Comparison of ENCODE assay signal across 20 cellular contexts in the genomic region with DNA sequence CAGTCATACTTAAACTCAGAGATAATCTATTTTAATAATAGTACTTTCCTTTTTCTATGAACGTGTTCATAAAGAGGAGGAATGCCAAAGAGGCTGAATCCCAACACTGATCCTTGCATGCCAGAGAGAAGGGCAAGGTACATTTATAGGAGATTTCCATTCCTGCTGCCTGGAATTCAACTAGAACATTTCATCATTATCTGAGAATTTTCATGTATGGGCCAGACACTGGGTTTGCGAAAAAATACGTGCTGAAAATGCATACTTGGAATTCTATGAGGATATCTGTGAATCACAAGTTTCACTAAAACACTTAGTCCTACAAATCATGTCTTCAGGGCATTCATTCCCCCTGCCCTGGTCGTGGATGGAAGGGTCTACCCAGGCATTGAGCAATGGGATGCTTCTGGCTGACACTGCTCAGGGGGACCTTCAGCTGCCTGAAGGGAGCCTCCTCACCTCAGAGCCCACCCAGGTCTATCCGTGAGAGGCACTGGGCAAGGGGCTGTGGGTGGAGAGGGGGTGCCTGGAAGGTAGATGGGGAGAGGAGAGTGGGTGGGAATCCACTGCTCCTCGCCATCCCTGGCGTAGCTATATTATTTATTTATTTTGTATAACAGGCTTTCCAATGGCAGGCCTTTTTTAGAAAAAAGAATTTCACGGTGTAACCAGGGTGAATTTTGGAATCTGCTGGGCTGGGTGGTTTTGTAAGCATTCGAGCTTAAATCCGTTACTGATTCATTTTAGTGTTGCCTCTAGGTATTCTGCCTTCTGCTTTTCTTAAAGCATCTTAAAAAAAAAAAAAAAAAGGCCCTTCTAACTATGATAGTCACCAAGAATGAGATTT.
DNase-seq lines count a peak whose midpoint lies in the region; TF ChIP-seq lines count a peak whose summit lies in the region.
"Had no signal": no experiment of that assay in that cellular context is flagged by ENCODE, and none has a peak within 500 bp of the region (broad histone marks: within the 10 kb centered on the region; RNA-seq: fewer than 3 reads in every experiment).

No MANE protein-coding gene starts in this region.

- peak overlapping the region; percentile 10 for H2AFZ ChIP-seq in parathyroid adenoma

- TF ChIP-seq CTCF in parathyroid adenoma (IDR thresholded peaks at IDR 0.05) = no peak

- H3K4me2 ChIP-seq in parathyroid adenoma (ENCODE audit: low read length) = no peak overlapping the region

- DNase-seq in GM03348 (ENCODE audit: low spot score) (peak; percentile 51), adipocyte (ENCODE audit: low read depth) (peak; percentile 67), glomerular visceral epithelial cell (ENCODE audit: extremely low spot score) (peak; percentile 47), AG08396 (ENCODE audit: low spot score) (no peak), nucleus accumbens (lab: John Stamatoyannopoulos, UW) (no peak), NCI-H1694 treated with DMSO at 0.1 percent for 48 hours (lab: John Stamatoyannopoulos, UW) (no peak), OCI-M2 (lab: John Stamatoyannopoulos, UW; ENCODE audit: unreplicated experiment) (no peak)
- DNase-seq: ACHN; activated CD4-positive, alpha-beta memory T cell treated with anti-CD3 and anti-CD28 coated beads, Interleukin-2, amount 10 ng/mL, durations not matched to agents 7 days and 5 days; activated naive CD4-positive, alpha-beta T cell treated with anti-CD3 and anti-CD28 coated beads, Interleukin-2, amount 10 ng/mL, durations not matched to agents 7 days and 5 days; activated T-cell treated with anti-CD3 and anti-CD28 coated beads, Interleukin-2, amount 50 U/mL, for 1 hour; CD4-positive, alpha-beta T cell; DND-41; esophagus squamous epithelium; heart left ventricle; immature natural killer cell; naive thymus-derived CD8-positive, alpha-beta T cell; NCI-H187; stimulated activated naive CD4-positive, alpha-beta T cell treated with Interleukin-2 at 50 U/mL for 16 hours had no signal

- H3K79me2 ChIP-seq in parathyroid adenoma = no peaks in the 10 kb centered on the region

- H3K4me1 ChIP-seq in adipocyte (ENCODE audit: control insufficient read depth, insufficient read depth, low read length) = peaks cover 48% of the 10 kb centered on the region
- H3K4me1 ChIP-seq in parathyroid adenoma = peaks cover 84% of the 10 kb centered on the region

- peak overlapping the region; percentile 93 for H3K27ac ChIP-seq in parathyroid adenoma
- H3K27ac ChIP-seq: esophagus squamous epithelium had no signal

- H3K9me3 ChIP-seq in adipocyte (ENCODE audit: control insufficient read depth, low read length) = no peaks in the 10 kb centered on the region
- H3K9me3 ChIP-seq in parathyroid adenoma (ENCODE audit: control insufficient read depth, low read length) = no peaks in the 10 kb centered on the region
- H3K9me3 ChIP-seq: esophagus squamous epithelium, heart left ventricle had no signal

- no peak overlapping the region for H3K9ac ChIP-seq in adipocyte (ENCODE audit: low read length)
- peak overlapping the region; percentile 24 for H3K9ac ChIP-seq in parathyroid adenoma

- H3K4me3 ChIP-seq in adipocyte (ENCODE audit: low read length) (no peak overlapping the region), parathyroid adenoma (ENCODE audit: low read depth, low read length) (no peak overlapping the region)
- H3K4me3 ChIP-seq: esophagus squamous epithelium had no signal

- H3K27me3 ChIP-seq in adipocyte (replicated peaks; ENCODE audit: control insufficient read depth, insufficient read depth, low read length) (no peaks in the 10 kb centered on the region), parathyroid adenoma (ENCODE audit: control insufficient read depth, insufficient read depth, low read length) (no peaks in the 10 kb centered on the region)
- H3K27me3 ChIP-seq: esophagus squamous epithelium, heart left ventricle had no signal

- H3K36me3 ChIP-seq in adipocyte (ENCODE audit: control insufficient read depth, insufficient read depth, low read length, severe bottlenecking) = no peaks in the 10 kb centered on the region
- H3K36me3 ChIP-seq in parathyroid adenoma (ENCODE audit: control insufficient read depth, insufficient read depth, low read length) = no peaks in the 10 kb centered on the region
- H3K36me3 ChIP-seq: esophagus squamous epithelium, heart left ventricle had no signal

Comparison
In these comparisons a context has a peak if more than half of its experiments do, and no peak if none do; other contexts are left out.
1. DNase-seq: peak in GM03348 (single experiment), adipocyte (single experiment) and glomerular visceral epithelial cell (single experiment); none in AG08396 (single experiment), nucleus accumbens (0 of 56), NCI-H1694 treated with DMSO at 0.1 percent for 48 hours (single experiment) and OCI-M2 (single experiment).